1 cellular context compared by ENCODE assay signal in genomic region chr1:229344937-229345684, GRCh38.
TF ChIP-seq lines count a peak whose summit lies in the region.

No MANE protein-coding gene starts in this region.

TF ChIP-seq in HEK293, 187 proteins besides CTCF, POLR2A, EP300 and RAD21 (continued from another document):
- TF ChIP-seq ZSCAN18 (tag by site-specific recombination; IDR thresholded peaks at IDR 0.05) = no peak
